Comparison of ENCODE assay signal across 8 cellular contexts in the genomic region with DNA sequence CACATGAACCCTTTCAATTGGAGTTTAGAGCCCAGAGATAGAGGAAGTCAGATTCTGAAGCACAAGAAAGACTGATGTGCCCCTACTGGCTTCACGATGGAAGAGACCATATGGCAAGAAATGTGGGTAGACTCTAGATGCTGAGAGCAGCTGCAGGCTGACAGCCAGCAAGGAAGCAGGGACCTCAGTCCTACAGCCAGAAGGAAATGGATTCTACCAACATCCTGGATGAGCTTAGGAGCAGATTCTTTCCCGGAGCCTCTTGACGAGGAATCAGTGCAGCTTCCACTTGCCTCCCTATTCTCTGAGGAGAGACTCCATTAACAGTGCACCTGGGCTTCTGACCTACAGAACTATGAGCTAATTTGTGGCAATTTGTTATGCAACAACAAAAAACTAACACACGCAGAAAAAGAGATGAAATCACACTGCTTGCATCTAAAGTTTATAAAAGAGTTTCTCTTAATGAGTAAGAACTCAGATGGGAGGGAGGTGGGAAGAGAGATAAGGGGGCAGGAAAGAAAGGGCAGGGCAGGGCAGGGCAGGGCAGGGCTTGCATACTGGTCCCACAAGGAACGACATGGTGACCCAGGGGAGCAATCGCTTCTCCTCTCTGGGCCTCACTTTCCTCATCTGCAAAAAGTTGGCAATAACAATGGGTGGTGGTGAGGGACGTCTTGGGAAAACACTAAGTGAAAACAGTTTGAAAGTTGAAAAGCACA.
A peak's percentile ranks its signal among the peaks of the same experiment; 100 is the strongest.
DNase-seq lines count a peak whose midpoint lies in the region; ATAC-seq and TF ChIP-seq lines count a peak whose summit lies in the region.

No MANE protein-coding gene starts in this region.

- H3K4me1 Mint-ChIP-seq in Caco-2 (ENCODE audit: low read depth, unreplicated experiment): peaks cover 39% of the 10 kb centered on the region
- H3K4me1 Mint-ChIP-seq in activated CD8-positive, alpha-beta T cell treated with anti-CD3 and anti-CD28 coated beads, Interleukin-2, amount 10 ng/mL, durations not matched to agents 7 days and 5 days (ENCODE audit: low read depth): peaks cover 6% of the 10 kb centered on the region

- peak overlapping the region; percentile 23; the same call in 1 of the 2 replicates for H2AK5ac ChIP-seq in IMR-90 (ENCODE audit: low read depth, low read length)

- H2BK5ac ChIP-seq in IMR-90 (ENCODE audit: low read depth, low read length, poor library complexity, severe bottlenecking): no peak overlapping the region

- peaks cover 0 to 13% of the 10 kb centered on the region in 2 experiments; a peak in 1 of 4 replicates for H3K79me1 ChIP-seq in IMR-90 (ENCODE audit: low read depth in 1 of 2, low read length in 2 of 2)

- peaks cover 42% of the 10 kb centered on the region for H3K4me1 ChIP-seq in Caco-2
- H3K4me1 ChIP-seq in IMR-90 (ENCODE audit: control insufficient read depth, insufficient read depth, low read length): no peaks in the 10 kb centered on the region; the same call in 1 of the 2 replicates
- H3K4me1 ChIP-seq in mucosa of descending colon (ENCODE audit: low read depth): no peaks in the 10 kb centered on the region

- H3K4ac ChIP-seq in IMR-90 (ENCODE audit: low read depth, low read length): 0 out of 2 replicates have a peak overlapping the region, but pooled peaks have one; percentile 20

- H2AK9ac ChIP-seq in IMR-90 (replicated peaks; ENCODE audit: low read depth, low read length, poor library complexity): no peak overlapping the region

- TF ChIP-seq POLR2A in IMR-90 (IDR thresholded peaks at IDR 0.05; ENCODE audit: low read depth, low read length): no peak

- H2BK20ac ChIP-seq in IMR-90 (ENCODE audit: low read depth, low read length): no peak overlapping the region

- H3K23ac ChIP-seq in IMR-90 (ENCODE audit: low read depth, low read length): no peak overlapping the region

- H3K27ac Mint-ChIP-seq in Caco-2 (ENCODE audit: unreplicated experiment): peak overlapping the region; percentile 87
- no peak overlapping the region for H3K27ac Mint-ChIP-seq in activated CD8-positive, alpha-beta T cell treated with anti-CD3 and anti-CD28 coated beads, Interleukin-2, amount 10 ng/mL, durations not matched to agents 7 days and 5 days

- POLR2A ChIA-PET in Caco-2 (lab: Charles Lee) (no interaction called here), IMR-90 (lab: Charles Lee; ENCODE audit: unreplicated experiment) (no interaction called here)
- POLR2A ChIA-PET in activated CD8-positive, alpha-beta T cell treated with anti-CD3 and anti-CD28 coated beads, Interleukin-2, amount 10 ng/mL, durations not matched to agents 7 days and 5 days (lab: Charles Lee): interaction anchor here (1.1 kb wide), 1 partner anchor 12 kb away, joined by 8 read pairs; no protein-coding TSS in a partner anchor

- H3K27me3 Mint-ChIP-seq in Caco-2 (ENCODE audit: insufficient read depth, unreplicated experiment): no peaks in the 10 kb centered on the region
- H3K27me3 Mint-ChIP-seq in activated CD8-positive, alpha-beta T cell treated with anti-CD3 and anti-CD28 coated beads, Interleukin-2, amount 10 ng/mL, durations not matched to agents 7 days and 5 days (ENCODE audit: low read depth): no peaks in the 10 kb centered on the region

- no peak overlapping the region for H4K5ac ChIP-seq in IMR-90 (ENCODE audit: low read depth, low read length)

- no peak for ATAC-seq in IMR-90 (ENCODE audit: low read depth)
- ATAC-seq in activated CD8-positive, alpha-beta T cell treated with anti-CD3 and anti-CD28 coated beads, Interleukin-2, amount 10 ng/mL, durations not matched to agents 7 days and 5 days: peak; percentile 30
- peak; percentile 85 for ATAC-seq in mucosa of descending colon
- no peak for ATAC-seq in HG03354 (IDR thresholded peaks at IDR 0.05; ENCODE audit: poor library complexity, severe bottlenecking, unreplicated experiment)
- no peak for ATAC-seq in HG03378 (IDR thresholded peaks at IDR 0.05; ENCODE audit: unreplicated experiment)
- ATAC-seq in GM21529 (IDR thresholded peaks at IDR 0.05; ENCODE audit: unreplicated experiment): no peak

- no peak overlapping the region for H3K27ac ChIP-seq in IMR-90 (ENCODE audit: insufficient read depth, low read length)

- H3K9me1 ChIP-seq in IMR-90 (ENCODE audit: insufficient read depth, low read length): 0 out of 2 replicates have a peak, but pooled peaks cover 5% of the 10 kb centered on the region

- no peak overlapping the region for H4K8ac ChIP-seq in IMR-90 (ENCODE audit: low read depth in 2 of 2, low read length in 2 of 2)

- no peak overlapping the region for H2AFZ ChIP-seq in IMR-90 (replicated peaks; ENCODE audit: low read length, poor library complexity)

- in situ Hi-C loops in IMR-90 (cut with MboI; ENCODE audit: low sequenced_read_pairs): no loop called here

- H3K14ac ChIP-seq in IMR-90 (replicated peaks; ENCODE audit: low read depth, low read length): 0 out of 2 replicates have a peak overlapping the region, but pooled peaks have one; percentile 31

- no peak overlapping the region for H3K4me2 ChIP-seq in IMR-90 (ENCODE audit: low read depth, low read length)

- H3K27me3 ChIP-seq in Caco-2 (replicated peaks; ENCODE audit: control insufficient read depth, insufficient read depth, low read length): no peaks in the 10 kb centered on the region
- no peaks in the 10 kb centered on the region for H3K27me3 ChIP-seq in IMR-90 (ENCODE audit: control insufficient read depth, insufficient read depth, low read length)

- no peaks in the 10 kb centered on the region for H3K9me3 Mint-ChIP-seq in Caco-2 (ENCODE audit: unreplicated experiment)
- no peaks in the 10 kb centered on the region for H3K9me3 Mint-ChIP-seq in activated CD8-positive, alpha-beta T cell treated with anti-CD3 and anti-CD28 coated beads, Interleukin-2, amount 10 ng/mL, durations not matched to agents 7 days and 5 days (ENCODE audit: insufficient read depth)

- H4K91ac ChIP-seq in IMR-90 (ENCODE audit: insufficient read depth, low read depth, low read length): no peak overlapping the region

- H3K4me3 ChIP-seq in Caco-2 (ENCODE audit: low read depth, low read length) (no peak overlapping the region), IMR-90 (ENCODE audit: insufficient read depth, low read depth, low read length) (no peak overlapping the region), mucosa of descending colon (no peak overlapping the region)

- H3K56ac ChIP-seq in IMR-90 (ENCODE audit: extremely low read depth, insufficient read depth, low read length): no peak overlapping the region

- no CpG with 5 or more reads among the region's 7 CpGs for WGBS in IMR-90 (ENCODE audit: extremely low coverage in 2 of 2, insufficient read length in 1 of 2), 2 experiments

- H3K36me3 ChIP-seq in Caco-2 (ENCODE audit: control insufficient read depth, insufficient read depth, low read length) (no peaks in the 10 kb centered on the region), IMR-90 (ENCODE audit: control insufficient read depth, insufficient read depth, low read length) (0 out of 2 replicates have a peak, but pooled peaks cover 1% of the 10 kb centered on the region), mucosa of descending colon (ENCODE audit: low read depth) (no peaks in the 10 kb centered on the region)

- no peak overlapping the region for H2BK15ac ChIP-seq in IMR-90 (ENCODE audit: low read depth, low read length)

- H3K36me3 Mint-ChIP-seq in Caco-2 (ENCODE audit: insufficient read depth, unreplicated experiment): peaks cover 6% of the 10 kb centered on the region
- peaks cover 9% of the 10 kb centered on the region for H3K36me3 Mint-ChIP-seq in activated CD8-positive, alpha-beta T cell treated with anti-CD3 and anti-CD28 coated beads, Interleukin-2, amount 10 ng/mL, durations not matched to agents 7 days and 5 days (ENCODE audit: low read depth)

- CTCF ChIA-PET in Caco-2 (lab: Charles Lee): no interaction called here
- CTCF ChIA-PET in IMR-90 (lab: Yijun Ruan, JAX): no interaction called here
- CTCF ChIA-PET in activated CD8-positive, alpha-beta T cell treated with anti-CD3 and anti-CD28 coated beads, Interleukin-2, amount 10 ng/mL, durations not matched to agents 7 days and 5 days (lab: Charles Lee): interaction anchor here (1.2 to 1.6 kb wide), 2 partner anchors 8 to 74 kb away, joined by 3 read pairs; no protein-coding TSS in a partner anchor

- H2BK120ac ChIP-seq in IMR-90 (ENCODE audit: low read depth, low read length): no peak overlapping the region

- TF ChIP-seq CTCF in Caco-2 (IDR thresholded peaks at IDR 0.05; ENCODE audit: insufficient read depth in 1 of 2, low read depth in 1 of 2, low read length in 1 of 2, severe bottlenecking in 1 of 2, unreplicated experiment in 1 of 2) (no peak), IMR-90 (conservative IDR thresholded peaks at IDR 0.05; ENCODE audit: low read depth, low read length) (no peak), mucosa of descending colon (IDR thresholded peaks at IDR 0.05) (no peak)

- BruUV-seq in Caco-2 (replicated peaks; lab: Mats Ljungman, UMichigan) (no TSS peak), IMR-90 (replicated peaks; lab: Mats Ljungman, UMichigan) (no TSS peak)

- intact Hi-C loops in Caco-2 (cut with micrococcal nuclease; ENCODE audit: unreplicated experiment): no loop called here
- intact Hi-C loops in IMR-90 (cut with micrococcal nuclease): no loop called here
- intact Hi-C loops in mucosa of descending colon (cut with DNase I, micrococcal nuclease): no loop called here

- no peak overlapping the region for H3K9ac ChIP-seq in IMR-90 (ENCODE audit: low read depth, low read length)

- no peak for TF ChIP-seq RAD21 in IMR-90 (IDR thresholded peaks at IDR 0.05; ENCODE audit: low read length)

- H3K18ac ChIP-seq in IMR-90 (ENCODE audit: low read depth, low read length): no peak overlapping the region

- no peaks in the 10 kb centered on the region for H4K20me1 ChIP-seq in IMR-90 (ENCODE audit: insufficient read depth, low read length)

- dilution Hi-C loops in IMR-90 (cut with HindIII; ENCODE audit: low sequenced_read_pairs, unreplicated experiment): no loop called here

- peak overlapping the region; percentile 23 for H3K4me3 Mint-ChIP-seq in Caco-2 (ENCODE audit: unreplicated experiment)
- no peak overlapping the region for H3K4me3 Mint-ChIP-seq in activated CD8-positive, alpha-beta T cell treated with anti-CD3 and anti-CD28 coated beads, Interleukin-2, amount 10 ng/mL, durations not matched to agents 7 days and 5 days

- DNase-seq in Caco-2 (peak; percentile 47 to 67), IMR-90 (peak; percentile 34), mucosa of descending colon (no peak), NCI-H2227 treated with DMSO at 0.1 percent for 48 hours (lab: John Stamatoyannopoulos, UW) (no peak)
- DNase-seq in activated CD8-positive, alpha-beta T cell treated with anti-CD3 and anti-CD28 coated beads, Interleukin-2, amount 10 ng/mL, durations not matched to agents 7 days and 5 days: no peak

- no peaks in the 10 kb centered on the region for H3K9me3 ChIP-seq in Caco-2
- H3K9me3 ChIP-seq in IMR-90 (ENCODE audit: control insufficient read depth, insufficient read depth, low read length): no peaks in the 10 kb centered on the region
- H3K9me3 ChIP-seq in mucosa of descending colon: no peaks in the 10 kb centered on the region

TF ChIP-seq in IMR-90, 13 proteins besides CTCF, POLR2A, EP300 and RAD21 (continues in another document):
- TF ChIP-seq SMC3 (IDR thresholded peaks at IDR 0.05; ENCODE audit: low read depth, low read length): no peak
- no peak for TF ChIP-seq CEBPB (IDR thresholded peaks at IDR 0.05; ENCODE audit: low read depth, low read length)
- TF ChIP-seq FOS (IDR thresholded peaks at IDR 0.05; ENCODE audit: low read depth, low read length): no peak
- TF ChIP-seq MXI1 (IDR thresholded peaks at IDR 0.05; ENCODE audit: borderline replicate concordance, low read depth, low read length): no peak

Comparison
In these comparisons a context has a peak if more than half of its experiments do, and no peak if none do; other contexts are left out.
1. DNase-seq: peak in Caco-2 (2 of 2) and IMR-90 (single experiment); none in activated CD8-positive, alpha-beta T cell treated with anti-CD3 and anti-CD28 coated beads, Interleukin-2, amount 10 ng/mL, durations not matched to agents 7 days and 5 days (single experiment), mucosa of descending colon (0 of 3) and NCI-H2227 treated with DMSO at 0.1 percent for 48 hours (single experiment).
2. ATAC-seq: peak in activated CD8-positive, alpha-beta T cell treated with anti-CD3 and anti-CD28 coated beads, Interleukin-2, amount 10 ng/mL, durations not matched to agents 7 days and 5 days (single experiment) and mucosa of descending colon (single experiment); none in IMR-90 (single experiment), HG03354 (single experiment), HG03378 (single experiment) and GM21529 (single experiment).